In the genomic region with DNA sequence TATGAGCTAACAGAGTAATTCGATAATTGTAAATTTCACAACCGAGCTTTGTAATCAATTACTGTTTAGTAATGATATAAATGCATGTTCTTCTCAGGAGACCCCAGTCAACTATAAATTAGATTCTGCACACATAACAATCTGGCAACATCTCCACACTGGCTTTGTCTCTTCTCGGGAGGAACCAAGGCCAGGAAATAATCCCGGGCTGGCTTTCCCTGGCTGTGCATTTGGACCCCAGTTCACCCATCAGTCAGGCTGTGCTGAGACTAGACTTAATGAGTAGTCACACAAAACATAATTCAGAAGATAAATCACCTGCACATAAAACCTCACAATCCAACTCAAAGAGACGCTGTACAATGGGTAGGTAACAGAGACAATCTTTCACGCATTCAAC, we compare ENCODE assay signal across 22 cellular contexts.
DNase-seq lines count a peak whose midpoint lies in the region; ATAC-seq, FAIRE-seq and TF ChIP-seq lines count a peak whose summit lies in the region.
"Had no signal": no experiment of that assay in that cellular context is flagged by ENCODE, and none has a peak within 500 bp of the region (broad histone marks: within the 10 kb centered on the region; RNA-seq: fewer than 3 reads in every experiment).

No MANE protein-coding gene starts in this region.

- H3K36me3 Mint-ChIP-seq in progenitor cell of endocrine pancreas (ENCODE audit: insufficient read depth) (peaks cover 8% of the 10 kb centered on the region), T-cell (no peaks in the 10 kb centered on the region)
- H3K36me3 Mint-ChIP-seq: CD4-positive, alpha-beta memory T cell had no signal

- H3K4me1 Mint-ChIP-seq in progenitor cell of endocrine pancreas (ENCODE audit: low read depth), result peaks cover 2% of the 10 kb centered on the region
- H3K4me1 Mint-ChIP-seq in T-cell, result no peaks in the 10 kb centered on the region
- H3K4me1 Mint-ChIP-seq: CD4-positive, alpha-beta memory T cell had no signal

- POLR2A ChIA-PET in T-cell (lab: Charles Lee), result no interaction called here

- in situ Hi-C loops in G401 (cut with HindIII; ENCODE audit: low sequenced_read_pairs), result no loop called here

- DNase-seq in G401 (ENCODE audit: low spot score) (peak; percentile 19), cerebellum (ENCODE audit: low spot score) (peak; percentile 10), midbrain (lab: John Stamatoyannopoulos, UW) (peak; percentile 16), progenitor cell of endocrine pancreas (ENCODE audit: low spot score, unreplicated experiment) (no peak), GM19239 (ENCODE audit: insufficient read length, low spot score) (no peak), T-cell (no peak), SIG-M5 treated with dmso at 0.1 percent for 504 hours (lab: John Stamatoyannopoulos, UW; ENCODE audit: unreplicated experiment) (no peak)
- DNase-seq: 8988T; ACHN; AML-193; Calu3; CD4-positive, alpha-beta memory T cell; COR-L47; DMS153; DND-41; GDM1; GOT3; HFFc6 had no signal

- H3K27me3 Mint-ChIP-seq in progenitor cell of endocrine pancreas (no peaks in the 10 kb centered on the region), T-cell (no peaks in the 10 kb centered on the region)

- FAIRE-seq in GM19239 (lab: Jason Lieb, UNC), result no peak
- FAIRE-seq: A549, GM12878, H54 had no signal

- H3K4me3 Mint-ChIP-seq in progenitor cell of endocrine pancreas (ENCODE audit: low read depth) (no peak overlapping the region), T-cell (no peak overlapping the region)
- H3K4me3 Mint-ChIP-seq: CD4-positive, alpha-beta memory T cell; HFFc6 had no signal

- CTCF ChIA-PET in T-cell (lab: Charles Lee), result no interaction called here

- no peak for TF ChIP-seq CTCF in progenitor cell of endocrine pancreas (IDR thresholded peaks at IDR 0.05; ENCODE audit: unreplicated experiment)

- H3K9me3 Mint-ChIP-seq in progenitor cell of endocrine pancreas (ENCODE audit: low read depth) (no peaks in the 10 kb centered on the region), T-cell (peaks cover 0 to 3% (median 0%) of the 10 kb centered on the region in 3 donors)

- no peak for ATAC-seq in T-cell (replicated peaks in 1 of 4)
- ATAC-seq in HG03457 (IDR thresholded peaks at IDR 0.05; ENCODE audit: unreplicated experiment), result no peak
- ATAC-seq: A549, GM12878 had no signal

- peak overlapping the region; percentile 7 for H3K27ac Mint-ChIP-seq in progenitor cell of endocrine pancreas
- H3K27ac Mint-ChIP-seq in T-cell, result no peak overlapping the region
- H3K27ac Mint-ChIP-seq: CD4-positive, alpha-beta memory T cell; HFFc6 had no signal

Comparison
In these comparisons a context has a peak if more than half of its experiments do, and no peak if none do; other contexts are left out.
1. DNase-seq: peak in G401 (single experiment), cerebellum (single experiment) and midbrain (single experiment); none in progenitor cell of endocrine pancreas (single experiment), GM19239 (single experiment), T-cell (0 of 34) and SIG-M5 treated with dmso at 0.1 percent for 504 hours (single experiment).